1 cellular context compared by ENCODE assay signal in genomic region chr10:112057072-112057471, GRCh38.
TF ChIP-seq lines count a peak whose summit lies in the region.

No MANE protein-coding gene starts in this region.

TF ChIP-seq in HepG2, 621 proteins besides CTCF, POLR2A, EP300 and RAD21 (continued from another document):
- no peak for TF ChIP-seq FOXO4 (CRISPR knock-in tag; conservative IDR thresholded peaks at IDR 0.05)
- TF ChIP-seq ATF7 (IDR thresholded peaks at IDR 0.05) = peak; percentile 51; the same call in 1 of the 2 replicates
- no peak for TF ChIP-seq ATF7 (CRISPR knock-in tag; IDR thresholded peaks at IDR 0.05)
- no peak for TF ChIP-seq STAG1 (CRISPR knock-in tag; IDR thresholded peaks at IDR 0.05)
TF ChIP-seq in HepG2: peak in this region for 2.
